In the genomic region with DNA sequence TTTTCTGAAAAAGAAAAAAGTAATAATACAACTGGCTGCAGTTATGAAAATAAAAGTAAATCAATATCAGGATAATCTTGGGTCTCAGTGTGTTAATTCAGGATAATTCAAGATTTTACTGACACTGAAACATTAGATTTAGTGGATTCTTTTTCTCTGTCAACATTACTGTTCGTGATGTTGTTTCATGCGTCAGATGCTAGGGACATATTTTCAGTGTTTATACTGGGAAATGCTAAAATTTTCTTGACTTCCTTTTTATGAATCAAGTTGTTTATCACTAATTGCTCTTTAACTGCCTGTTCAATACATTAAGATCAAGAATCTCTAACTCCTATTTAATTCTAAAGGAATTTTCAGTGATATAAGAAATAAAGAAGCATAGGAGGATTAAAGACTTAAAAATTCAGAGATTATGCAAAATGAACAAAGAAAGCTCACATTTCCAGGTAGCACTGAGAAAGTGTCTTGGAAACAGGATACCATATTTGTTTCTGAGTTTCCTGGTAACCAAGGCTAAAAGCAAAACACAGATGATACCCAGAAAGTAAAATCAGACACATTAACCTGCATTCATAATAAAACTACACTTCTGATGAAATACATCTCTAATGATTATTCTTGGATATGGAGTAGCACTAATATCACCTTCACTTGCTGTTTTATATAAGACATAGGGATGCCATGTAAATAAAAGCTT, we compare ENCODE assay signal across 25 cellular contexts.
A peak's percentile ranks its signal among the peaks of the same experiment; 100 is the strongest.
DNase-seq lines count a peak whose midpoint lies in the region; ATAC-seq and TF ChIP-seq lines count a peak whose summit lies in the region.
"Had no signal": no experiment of that assay in that cellular context is flagged by ENCODE, and none has a peak within 500 bp of the region (broad histone marks: within the 10 kb centered on the region; RNA-seq: fewer than 3 reads in every experiment).

No MANE protein-coding gene starts in this region.

- no peaks in the 10 kb centered on the region for H3K27me3 ChIP-seq in left lung
- H3K27me3 ChIP-seq: gastroesophageal sphincter, right atrium auricular region, transverse colon had no signal

- no peaks in the 10 kb centered on the region for H3K9me3 ChIP-seq in left lung
- H3K9me3 ChIP-seq: gastroesophageal sphincter, right atrium auricular region, transverse colon had no signal

- no peak for DNase-seq in T-helper 2 cell treated with Interferon-gamma antibody and Interleukin-4, amounts not matched to agents 5 μg/mL and 100 μg/mL, for 36 hours (ENCODE audit: low spot score)
- DNase-seq in T-helper 2 cell (no peak), natural killer cell (no peak), left lung (no peak)
- no peak for DNase-seq in natural killer cell treated with Interleukin-12 subunit alpha and Interleukin-12 subunit beta and Interleukin-15 and Interleukin-18, amount 100 ng/mL, for 72 hours (ENCODE audit: low spot score)
- DNase-seq in activated naive CD8-positive, alpha-beta T cell treated with anti-CD3 and anti-CD28 coated beads for 36 hours = no peak
- DNase-seq: activated B cell treated with CpG ODN at 0.5 μM for 24 hours; activated effector memory CD4-positive, alpha-beta T cell treated with anti-CD3 and anti-CD28 coated beads, Interleukin-2, amount 50 U/mL, for 16 hours; hippocampal formation; Kasumi-1; left cardiac atrium; mammary epithelial cell; MV-4-11; NCI-H1436 treated with DMSO at 0.1 percent for 48 hours; NCI-H2107; NCI-H526; SHP77; stimulated activated CD4-positive, alpha-beta T cell treated with anti-CD3 and anti-CD28 coated beads, Interleukin-2, amount 100 ng/mL, for 24 hours; transverse colon had no signal

- peak overlapping the region; percentile 86 for H3K27ac Mint-ChIP-seq in T-helper 2 cell treated with Interferon-gamma antibody and Interleukin-4, amounts not matched to agents 5 μg/mL and 100 μg/mL, for 36 hours
- H3K27ac Mint-ChIP-seq in natural killer cell treated with Interleukin-12 subunit alpha and Interleukin-12 subunit beta and Interleukin-15 and Interleukin-18, amount 100 ng/mL, for 72 hours = peak overlapping the region; percentile 66 to 77
- no peak overlapping the region for H3K27ac Mint-ChIP-seq in natural killer cell
- H3K27ac Mint-ChIP-seq in activated naive CD8-positive, alpha-beta T cell treated with anti-CD3 and anti-CD28 coated beads for 36 hours = peak overlapping the region; percentile 83
- H3K27ac Mint-ChIP-seq: activated B cell treated with CpG ODN at 0.5 μM for 24 hours had no signal

- H3K9me3 Mint-ChIP-seq in T-helper 2 cell treated with Interferon-gamma antibody and Interleukin-4, amounts not matched to agents 5 μg/mL and 100 μg/mL, for 36 hours = peaks cover 8% of the 10 kb centered on the region
- no peaks in the 10 kb centered on the region for H3K9me3 Mint-ChIP-seq in natural killer cell treated with Interleukin-12 subunit alpha and Interleukin-12 subunit beta and Interleukin-15 and Interleukin-18, amount 100 ng/mL, for 72 hours
- H3K9me3 Mint-ChIP-seq in natural killer cell = no peaks in the 10 kb centered on the region
- peaks cover 3% of the 10 kb centered on the region for H3K9me3 Mint-ChIP-seq in activated naive CD8-positive, alpha-beta T cell treated with anti-CD3 and anti-CD28 coated beads for 36 hours
- H3K9me3 Mint-ChIP-seq: dendritic cell treated with granulocyte-macrophage colony-stimulating factor and Interleukin-4, amounts not matched to agents 40 ng/mL and 50 ng/mL, for 4 days had no signal

- peak overlapping the region; percentile 72 for H3K4me3 Mint-ChIP-seq in T-helper 2 cell treated with Interferon-gamma antibody and Interleukin-4, amounts not matched to agents 5 μg/mL and 100 μg/mL, for 36 hours
- H3K4me3 Mint-ChIP-seq in natural killer cell treated with Interleukin-12 subunit alpha and Interleukin-12 subunit beta and Interleukin-15 and Interleukin-18, amount 100 ng/mL, for 72 hours = peak overlapping the region; percentile 25
- H3K4me3 Mint-ChIP-seq in natural killer cell = no peak overlapping the region
- peak overlapping the region; percentile 22 for H3K4me3 Mint-ChIP-seq in activated naive CD8-positive, alpha-beta T cell treated with anti-CD3 and anti-CD28 coated beads for 36 hours
- H3K4me3 Mint-ChIP-seq: activated B cell treated with CpG ODN at 0.5 μM for 24 hours; dendritic cell treated with granulocyte-macrophage colony-stimulating factor and Interleukin-4, amounts not matched to agents 40 ng/mL and 50 ng/mL, for 4 days had no signal

- H3K27me3 Mint-ChIP-seq in T-helper 2 cell treated with Interferon-gamma antibody and Interleukin-4, amounts not matched to agents 5 μg/mL and 100 μg/mL, for 36 hours (ENCODE audit: low read depth) = no peaks in the 10 kb centered on the region
- no peaks in the 10 kb centered on the region for H3K27me3 Mint-ChIP-seq in natural killer cell treated with Interleukin-12 subunit alpha and Interleukin-12 subunit beta and Interleukin-15 and Interleukin-18, amount 100 ng/mL, for 72 hours
- no peaks in the 10 kb centered on the region for H3K27me3 Mint-ChIP-seq in natural killer cell (ENCODE audit: low read depth in 2 of 2)
- H3K27me3 Mint-ChIP-seq in activated naive CD8-positive, alpha-beta T cell treated with anti-CD3 and anti-CD28 coated beads for 36 hours = no peaks in the 10 kb centered on the region

- ATAC-seq in natural killer cell treated with Interleukin-12 subunit alpha and Interleukin-12 subunit beta and Interleukin-15 and Interleukin-18, amount 100 ng/mL, for 72 hours = no peak
- ATAC-seq in natural killer cell = no peak
- no peak for ATAC-seq in left lung
- ATAC-seq in HG02870 (IDR thresholded peaks at IDR 0.05; ENCODE audit: unreplicated experiment) = no peak
- ATAC-seq in HG02884 (IDR thresholded peaks at IDR 0.05; ENCODE audit: unreplicated experiment) = no peak
- ATAC-seq: gastroesophageal sphincter, HCT116, left cardiac atrium had no signal

- H3K36me3 ChIP-seq in left lung = no peaks in the 10 kb centered on the region
- H3K36me3 ChIP-seq: gastroesophageal sphincter, right atrium auricular region, transverse colon had no signal

- H3K4me1 Mint-ChIP-seq in T-helper 2 cell treated with Interferon-gamma antibody and Interleukin-4, amounts not matched to agents 5 μg/mL and 100 μg/mL, for 36 hours (ENCODE audit: low read depth) = peaks cover 34% of the 10 kb centered on the region
- peaks cover 17 to 26% of the 10 kb centered on the region in 2 donors for H3K4me1 Mint-ChIP-seq in natural killer cell treated with Interleukin-12 subunit alpha and Interleukin-12 subunit beta and Interleukin-15 and Interleukin-18, amount 100 ng/mL, for 72 hours (ENCODE audit: low read depth in 2 of 2)
- peaks cover 20 to 31% of the 10 kb centered on the region in 2 donors for H3K4me1 Mint-ChIP-seq in natural killer cell
- H3K4me1 Mint-ChIP-seq in activated naive CD8-positive, alpha-beta T cell treated with anti-CD3 and anti-CD28 coated beads for 36 hours = peaks cover 23% of the 10 kb centered on the region

- TF ChIP-seq CTCF in natural killer cell (IDR thresholded peaks at IDR 0.05) (no peak), left lung (IDR thresholded peaks at IDR 0.05) (no peak)

- no peaks in the 10 kb centered on the region for H3K4me1 ChIP-seq in left lung
- H3K4me1 ChIP-seq: gastroesophageal sphincter, right atrium auricular region, transverse colon had no signal

- intact Hi-C loops in natural killer cell (cut with micrococcal nuclease) = no loop called here
- intact Hi-C loops in left lung (cut with DNase I) = no loop called here

- H3K4me3 ChIP-seq in left lung = no peak overlapping the region
- H3K4me3 ChIP-seq: gastroesophageal sphincter, right atrium auricular region, transverse colon had no signal

- H3K27ac ChIP-seq in left lung = no peak overlapping the region
- H3K27ac ChIP-seq: gastroesophageal sphincter, right atrium auricular region, transverse colon had no signal

- peaks cover 5% of the 10 kb centered on the region for H3K36me3 Mint-ChIP-seq in T-helper 2 cell treated with Interferon-gamma antibody and Interleukin-4, amounts not matched to agents 5 μg/mL and 100 μg/mL, for 36 hours (ENCODE audit: low read depth)
- H3K36me3 Mint-ChIP-seq in natural killer cell treated with Interleukin-12 subunit alpha and Interleukin-12 subunit beta and Interleukin-15 and Interleukin-18, amount 100 ng/mL, for 72 hours = no peaks in the 10 kb centered on the region
- H3K36me3 Mint-ChIP-seq in natural killer cell = no peaks in the 10 kb centered on the region
- H3K36me3 Mint-ChIP-seq in activated naive CD8-positive, alpha-beta T cell treated with anti-CD3 and anti-CD28 coated beads for 36 hours = peaks cover 1% of the 10 kb centered on the region

Comparison
In these comparisons a context has a peak if more than half of its experiments do, and no peak if none do; other contexts are left out.
1. H3K27ac Mint-ChIP-seq: peak in T-helper 2 cell treated with Interferon-gamma antibody and Interleukin-4, amounts not matched to agents 5 μg/mL and 100 μg/mL, for 36 hours (single experiment), natural killer cell treated with Interleukin-12 subunit alpha and Interleukin-12 subunit beta and Interleukin-15 and Interleukin-18, amount 100 ng/mL, for 72 hours (2 of 2) and activated naive CD8-positive, alpha-beta T cell treated with anti-CD3 and anti-CD28 coated beads for 36 hours (single experiment); none in natural killer cell (0 of 2).